ENCODE assay signal across 16 cellular contexts in genomic region chr5:966941-967340, GRCh38. TPM values are rescaled to one million over a fixed set of nuclear protein-coding genes. Genes with fewer than 3 reads are reported as not detected.
DNase-seq lines count a peak whose midpoint lies in the region; ATAC-seq and TF ChIP-seq lines count a peak whose summit lies in the region.
"Had no signal": no experiment of that assay in that cellular context is flagged by ENCODE, and none has a peak within 500 bp of the region (broad histone marks: within the 10 kb centered on the region; RNA-seq: fewer than 3 reads in every experiment).

No MANE protein-coding gene starts in this region.

- H3K4me3 Mint-ChIP-seq in chondrocyte (ENCODE audit: unreplicated experiment) (no peak overlapping the region), osteocyte (ENCODE audit: unreplicated experiment) (no peak overlapping the region)
- no peak overlapping the region for H3K4me3 Mint-ChIP-seq in CD8-positive, alpha-beta memory T cell
- H3K4me3 Mint-ChIP-seq: CD14-positive monocyte; CD4-positive, alpha-beta memory T cell; H9; IgD-negative memory B cell had no signal

- peak overlapping the region; percentile 15; the same call in 1 of the 2 replicates for H3K27ac ChIP-seq in DND-41 (ENCODE audit: low read length)
- H3K27ac ChIP-seq in CD8-positive, alpha-beta memory T cell (ENCODE audit: low read depth, low read length), result no peak overlapping the region
- H3K27ac ChIP-seq in WERI-Rb-1, result no peak overlapping the region

- H3K4me3 ChIP-seq in DND-41 (ENCODE audit: low read depth in 1 of 2, low read length in 2 of 2), result no peak overlapping the region
- no peak overlapping the region for H3K4me3 ChIP-seq in CD8-positive, alpha-beta memory T cell (ENCODE audit: low read length)
- H3K4me3 ChIP-seq in WERI-Rb-1 (ENCODE audit: low read depth, low read length), result no peak overlapping the region

- H3K79me2 ChIP-seq in DND-41 (ENCODE audit: insufficient read depth, low read length), result no peaks in the 10 kb centered on the region

- H3K27me3 ChIP-seq in DND-41 (ENCODE audit: insufficient read depth, low read length, poor library complexity), result no peaks in the 10 kb centered on the region
- H3K27me3 ChIP-seq in CD8-positive, alpha-beta memory T cell (ENCODE audit: insufficient read depth, low read length, poor library complexity, severe bottlenecking), result peaks cover 32% of the 10 kb centered on the region
- no peaks in the 10 kb centered on the region for H3K27me3 ChIP-seq in WERI-Rb-1 (ENCODE audit: insufficient read depth, low read depth, severe bottlenecking)
- H3K27me3 ChIP-seq: BE2C had no signal

- peaks cover 6% of the 10 kb centered on the region for H3K9me3 Mint-ChIP-seq in chondrocyte (ENCODE audit: low read depth)
- no peaks in the 10 kb centered on the region for H3K9me3 Mint-ChIP-seq in osteocyte (ENCODE audit: unreplicated experiment)
- H3K9me3 Mint-ChIP-seq in CD8-positive, alpha-beta memory T cell, result peaks cover 0 to 3% (median 0%) of the 10 kb centered on the region in 5 donors

- TF ChIP-seq CTCF in DND-41 (IDR thresholded peaks at IDR 0.05; ENCODE audit: borderline replicate concordance, extremely low read depth, low read length, poor library complexity, severe bottlenecking), result no peak
- no peak for TF ChIP-seq CTCF in chondrocyte (IDR thresholded peaks at IDR 0.05)
- TF ChIP-seq CTCF in osteocyte (IDR thresholded peaks at IDR 0.05), result no peak
- TF ChIP-seq CTCF in WERI-Rb-1 (IDR thresholded peaks at IDR 0.05; ENCODE audit: low read depth, low read length), result no peak

- H3K9ac ChIP-seq in DND-41 (ENCODE audit: low read depth, low read length), result no peak overlapping the region

- H3K4me1 ChIP-seq in DND-41 (ENCODE audit: insufficient read depth, low read length), result peaks cover 74% of the 10 kb centered on the region
- H3K4me1 ChIP-seq in CD8-positive, alpha-beta memory T cell (ENCODE audit: insufficient read depth, low read length), result peaks cover 17% of the 10 kb centered on the region

- H3K27me3 Mint-ChIP-seq in chondrocyte (ENCODE audit: low read depth), result peaks cover 90% of the 10 kb centered on the region
- peaks cover 77% of the 10 kb centered on the region for H3K27me3 Mint-ChIP-seq in osteocyte (ENCODE audit: unreplicated experiment)
- H3K27me3 Mint-ChIP-seq in CD8-positive, alpha-beta memory T cell, result peaks cover 49 to 77% of the 10 kb centered on the region in 2 donors

- no peaks in the 10 kb centered on the region for H4K20me1 ChIP-seq in DND-41 (ENCODE audit: insufficient read depth, low read length)

- no peaks in the 10 kb centered on the region for H3K9me3 ChIP-seq in DND-41 (ENCODE audit: insufficient read depth, low read length, severe bottlenecking)
- no peaks in the 10 kb centered on the region for H3K9me3 ChIP-seq in CD8-positive, alpha-beta memory T cell (ENCODE audit: low read length)
- H3K9me3 ChIP-seq in WERI-Rb-1 (ENCODE audit: severe bottlenecking), result peaks cover 7% of the 10 kb centered on the region
- H3K9me3 ChIP-seq: BE2C had no signal

- no peak for DNase-seq in DND-41
- DNase-seq in chondrocyte (ENCODE audit: low spot score), result no peak
- peak; percentile 57 for DNase-seq in osteocyte (ENCODE audit: extremely low spot score, unreplicated experiment)
- DNase-seq in CD8-positive, alpha-beta memory T cell, result no peak
- DNase-seq in WERI-Rb-1, result no peak
- no peak for DNase-seq in NCI-H524 (lab: John Stamatoyannopoulos, UW)
- DNase-seq: ACHN; BE2C; Calu3; CD4-positive, alpha-beta memory T cell; DMS 273 treated with DMSO at 0.1 percent for 48 hours; DMS53; H9 had no signal

- H2AFZ ChIP-seq in DND-41 (ENCODE audit: low read depth, low read length), result no peak overlapping the region

- H3K4me1 Mint-ChIP-seq in chondrocyte (ENCODE audit: low read depth), result no peaks in the 10 kb centered on the region
- peaks cover 2% of the 10 kb centered on the region for H3K4me1 Mint-ChIP-seq in osteocyte (ENCODE audit: unreplicated experiment)
- H3K4me1 Mint-ChIP-seq in CD8-positive, alpha-beta memory T cell, result peaks cover 11 to 13% (median 11%) of the 10 kb centered on the region in 3 donors
- H3K4me1 Mint-ChIP-seq: H9 had no signal

- H3K36me3 Mint-ChIP-seq in chondrocyte (ENCODE audit: low read depth) (peaks cover 7% of the 10 kb centered on the region), osteocyte (ENCODE audit: unreplicated experiment) (no peaks in the 10 kb centered on the region)
- H3K36me3 Mint-ChIP-seq in CD8-positive, alpha-beta memory T cell, result no peaks in the 10 kb centered on the region
- H3K36me3 Mint-ChIP-seq: CD14-positive monocyte; CD4-positive, alpha-beta memory T cell; IgD-negative memory B cell had no signal

- peak overlapping the region; percentile 49 for H3K27ac Mint-ChIP-seq in chondrocyte (ENCODE audit: unreplicated experiment)
- H3K27ac Mint-ChIP-seq in osteocyte (ENCODE audit: unreplicated experiment), result no peak overlapping the region
- no peak overlapping the region for H3K27ac Mint-ChIP-seq in CD8-positive, alpha-beta memory T cell
- H3K27ac Mint-ChIP-seq: CD14-positive monocyte, H9 had no signal

- H3K4me2 ChIP-seq in DND-41 (ENCODE audit: insufficient read depth, low read length), result no peak overlapping the region

- POLR2A ChIA-PET in CD8-positive, alpha-beta memory T cell (lab: Charles Lee), result no interaction called here

- no peak for ATAC-seq in DND-41 (ENCODE audit: insufficient read depth, low read depth)
- ATAC-seq: HepG2 had no signal

- CTCF ChIA-PET in CD8-positive, alpha-beta memory T cell (lab: Charles Lee), result no interaction called here

- no peaks in the 10 kb centered on the region for H3K36me3 ChIP-seq in DND-41 (ENCODE audit: insufficient read depth, low read length)
- H3K36me3 ChIP-seq in CD8-positive, alpha-beta memory T cell (ENCODE audit: insufficient read depth, low read length), result no peaks in the 10 kb centered on the region
- no peaks in the 10 kb centered on the region for H3K36me3 ChIP-seq in WERI-Rb-1
- H3K36me3 ChIP-seq: BE2C had no signal

RNA-seq across cellular contexts. Expression of gene NKD2, which starts 41.7 kb away (rescaled TPM):
- total RNA-seq in chondrocyte (not detected in 3 replicates), osteocyte (not detected in 2 replicates)
- under 1 TPM; 0.20 to 0.48 TPM for total RNA-seq in CD8-positive, alpha-beta memory T cell
- not detected for polyA plus RNA-seq in CD8-positive, alpha-beta memory T cell
- total RNA-seq: CD4-positive, alpha-beta memory T cell had no signal
- polyA plus RNA-seq: CD14-positive monocyte; CD4-positive, alpha-beta memory T cell; IgD-negative memory B cell had no signal
